In genomic region chr1:116574581-116575291, GRCh38 we compare ENCODE assay signal across 1 cellular context.
TF ChIP-seq lines count a peak whose summit lies in the region.

No MANE protein-coding gene starts in this region.

TF ChIP-seq in K562, 482 proteins besides CTCF, POLR2A, EP300 and RAD21 (continued from another document):
- TF ChIP-seq ZNF592 (IDR thresholded peaks at IDR 0.05) (no peak), ZNF436 (CRISPR knock-in tag; IDR thresholded peaks at IDR 0.05) (no peak), BRF2 (IDR thresholded peaks at IDR 0.05; ENCODE audit: borderline replicate concordance, insufficient read depth, insufficient read length) (no peak), MAFG (tag; conservative IDR thresholded peaks at IDR 0.05) (peak; percentile 76), ZNF311 (CRISPR knock-in tag; IDR thresholded peaks at IDR 0.05) (no peak), MCM7 (IDR thresholded peaks at IDR 0.05) (no peak), SMC3 (conservative IDR thresholded peaks at IDR 0.05; ENCODE audit: insufficient read depth, low read depth, low read length) (peak; percentile 86), VEZF1 (CRISPR knock-in tag; IDR thresholded peaks at IDR 0.05) (0 out of 2 replicates have a peak, but pooled peaks have one; percentile 15), ZC3H8 (IDR thresholded peaks at IDR 0.05) (no peak), ZNF507 (tag; conservative IDR thresholded peaks at IDR 0.05) (no peak), CBFA2T2 (conservative IDR thresholded peaks at IDR 0.05) (no peak), C11orf30 (IDR thresholded peaks at IDR 0.05; ENCODE audit: low read depth) (peak; percentile 87), ZNF280B (CRISPR knock-in tag; IDR thresholded peaks at IDR 0.05) (no peak), RBM39 (optimal IDR thresholded peaks at IDR 0.05; ENCODE audit: low read depth, low read length) (no peak), MAFK (IDR thresholded peaks at IDR 0.05; ENCODE audit: low read length) (peak; percentile 69), NR3C1 (CRISPR knock-in tag; IDR thresholded peaks at IDR 0.05) (no peak), NRF1 (conservative IDR thresholded peaks at IDR 0.05 in 1 of 2, IDR thresholded peaks at IDR 0.05 in 1 of 2) (peak; percentile 16 to 31; a peak in 1 of 4 replicates), RCOR1 (IDR thresholded peaks at IDR 0.05; ENCODE audit: borderline replicate concordance in 1 of 2, low read depth in 2 of 2, low read length in 2 of 2) (no peak)
